In the genomic region with DNA sequence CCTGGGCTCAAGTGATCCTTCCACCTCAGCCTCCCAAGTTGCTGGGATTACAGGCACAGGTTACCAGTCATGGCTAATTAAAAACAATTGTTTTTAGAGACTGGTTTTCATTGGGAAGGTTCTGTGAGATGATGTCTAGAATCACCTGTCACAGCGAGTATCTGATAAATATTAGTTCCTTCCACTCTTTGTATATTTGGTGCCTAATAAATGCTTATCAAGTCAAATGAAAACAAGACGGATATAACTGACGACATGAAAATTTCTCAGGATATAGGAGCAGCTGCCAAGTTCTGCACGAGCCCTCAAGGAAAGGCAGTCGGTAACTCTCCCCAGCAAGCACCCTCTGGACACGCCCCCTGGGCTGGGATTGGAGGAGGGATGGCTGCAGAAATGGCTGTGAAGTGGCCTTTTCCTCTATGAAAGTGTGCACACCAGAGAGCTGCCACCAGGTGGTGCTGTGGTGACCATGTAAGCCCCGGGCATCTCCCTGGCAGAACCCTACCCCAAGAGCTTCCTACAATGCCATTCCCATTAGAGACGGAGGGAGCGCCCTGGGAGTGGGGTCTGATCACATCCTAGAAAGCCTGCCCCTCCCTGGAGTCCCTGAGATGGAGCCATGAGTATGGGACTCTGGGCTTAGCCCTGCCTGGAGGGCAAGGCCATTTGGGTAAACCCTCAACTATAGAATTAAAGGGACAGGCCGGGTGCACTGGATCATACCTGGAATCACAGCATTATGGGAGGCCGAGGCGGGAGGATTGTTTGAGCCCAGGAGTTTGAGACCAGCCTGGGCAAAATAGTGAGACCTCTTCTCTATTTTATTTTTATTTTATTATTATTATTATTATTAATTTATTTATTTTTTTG, we compare ENCODE assay signal across 8 cellular contexts. TPM values are rescaled to one million over a fixed set of nuclear protein-coding genes. Genes with fewer than 3 reads are reported as not detected.
A peak's percentile ranks its signal among the peaks of the same experiment; 100 is the strongest.
DNase-seq lines count a peak whose midpoint lies in the region; ATAC-seq lines count a peak whose summit lies in the region.

No MANE protein-coding gene starts in this region.

- DNase-seq in EL (peak; percentile 96), NCI-H510A treated with DMSO at 0.1 percent for 48 hours (lab: John Stamatoyannopoulos, UW) (peak; percentile 100), cerebellar cortex (ENCODE audit: low spot score) (peak; percentile 85), left lobe of liver (ENCODE audit: low spot score) (peak; percentile 86), cortex of kidney (lab: John Stamatoyannopoulos, UW) (no peak)
- peak; percentile 60 for DNase-seq in activated CD4-positive, alpha-beta T cell treated with anti-CD3 and anti-CD28 coated beads for 1 hour
- DNase-seq in stimulated activated CD4-positive, alpha-beta T cell treated with anti-CD3 and anti-CD28 coated beads, Interleukin-4, amount 100 ng/mL, for 4 hours, result peak; percentile 71 to 79

- ATAC-seq in HG03159 (IDR thresholded peaks at IDR 0.05; ENCODE audit: unreplicated experiment) (peak; percentile 62), left lobe of liver (peak; percentile 100)

RNA-seq across cellular contexts. Expression of a gene that starts 50.9 kb away (rescaled TPM):
- total RNA-seq in left lobe of liver, result not detected
